ENCODE assay signal across 10 cellular contexts in the genomic region with DNA sequence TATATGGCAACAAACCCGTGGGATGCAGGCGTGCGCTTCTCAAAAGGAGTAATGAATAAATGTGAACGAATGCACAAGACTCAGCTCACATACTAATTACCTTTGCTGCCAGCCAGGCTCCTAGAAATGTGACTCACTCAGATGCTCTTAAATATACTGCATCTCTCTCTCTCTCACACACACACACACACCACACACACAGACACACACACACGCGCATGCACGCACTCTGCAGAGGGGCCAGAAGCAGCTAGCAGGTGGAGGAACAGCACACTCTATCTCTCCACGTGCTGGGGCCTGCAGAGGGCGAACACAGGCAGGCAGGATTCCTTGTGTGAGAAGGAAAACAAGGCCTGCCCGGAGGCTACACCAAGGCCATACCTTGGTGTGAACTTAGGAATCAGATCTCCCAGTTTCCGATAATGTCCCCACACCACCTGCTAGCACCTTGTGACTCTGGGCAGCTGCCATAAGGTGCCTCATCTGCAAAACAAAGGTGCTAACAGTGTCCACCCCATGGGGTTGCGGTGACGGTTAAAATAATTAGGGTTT. TPM values are rescaled to one million over a fixed set of nuclear protein-coding genes. Genes with fewer than 3 reads are reported as not detected.
DNase-seq lines count a peak whose midpoint lies in the region; ATAC-seq and TF ChIP-seq lines count a peak whose summit lies in the region.
"Had no signal": no experiment of that assay in that cellular context is flagged by ENCODE, and none has a peak within 500 bp of the region (broad histone marks: within the 10 kb centered on the region; RNA-seq: fewer than 3 reads in every experiment).

No MANE protein-coding gene starts in this region.

- H3K36me3 Mint-ChIP-seq in MCF 10A (ENCODE audit: insufficient read depth, unreplicated experiment) = no peaks in the 10 kb centered on the region

- DNase-seq in breast epithelium (ENCODE audit: low spot score in 2 of 2) = peak in 1 of 2 donors; percentile 36
- no peak for DNase-seq in MCF 10A (ENCODE audit: unreplicated experiment)
- no peak for DNase-seq in Panc1 (ENCODE audit: low read depth, low spot score)
- peak; percentile 35 for DNase-seq in left cardiac atrium
- no peak for DNase-seq in vagina (ENCODE audit: extremely low spot score in 2 of 2)
- DNase-seq in OCI-M2 (lab: John Stamatoyannopoulos, UW; ENCODE audit: unreplicated experiment) = no peak
- no peak for DNase-seq in GM20000 (ENCODE audit: low spot score)
- DNase-seq in mesenteric fat pad (ENCODE audit: low spot score) = no peak
- DNase-seq: ACHN, activated T-cell treated with anti-CD3 and anti-CD28 coated beads for 4 hours had no signal

- ATAC-seq in Panc1 = peak; percentile 57
- ATAC-seq in left cardiac atrium = no peak

- TF ChIP-seq POLR2A in breast epithelium (IDR thresholded peaks at IDR 0.05) (no peak), vagina (IDR thresholded peaks at IDR 0.05) (no peak)

- intact Hi-C loops in breast epithelium (cut with DNase I; ENCODE audit: low total_unique reads) (no loop called here), MCF 10A (cut with micrococcal nuclease) (no loop called here), Panc1 (cut with micrococcal nuclease; ENCODE audit: unreplicated experiment) (no loop called here), left cardiac atrium (cut with DNase I) (no loop called here), vagina (cut with DNase I) (no loop called here)

- no peaks in the 10 kb centered on the region for H3K9me3 Mint-ChIP-seq in MCF 10A (ENCODE audit: unreplicated experiment)

- H3K4me3 ChIP-seq in breast epithelium (no peak overlapping the region), Panc1 (ENCODE audit: low read depth in 2 of 2, low read length in 2 of 2) (no peak overlapping the region), vagina (no peak overlapping the region)

- BruUV-seq in MCF 10A (replicated peaks; lab: Mats Ljungman, UMichigan) (no TSS peak), Panc1 (replicated peaks; lab: Mats Ljungman, UMichigan) (no TSS peak)

- H3K27me3 ChIP-seq in breast epithelium = no peaks in the 10 kb centered on the region
- no peaks in the 10 kb centered on the region for H3K27me3 ChIP-seq in Panc1 (ENCODE audit: control insufficient read depth, insufficient read depth, low read length)
- H3K27me3 ChIP-seq in vagina = no peaks in the 10 kb centered on the region

- in situ Hi-C loops in Panc1 (cut with HindIII; ENCODE audit: low pct_unique_long_range_greater_than_20kb, low sequenced_read_pairs) = loop anchor here (25.0 kb wide), 1 partner anchor 242 kb away; no protein-coding TSS in a partner anchor

- TF ChIP-seq CTCF in breast epithelium (IDR thresholded peaks at IDR 0.05) = no peak
- TF ChIP-seq CTCF in MCF 10A (IDR thresholded peaks at IDR 0.05; ENCODE audit: unreplicated experiment) = no peak
- no peak for TF ChIP-seq CTCF in Panc1 (IDR thresholded peaks at IDR 0.05)
- TF ChIP-seq CTCF in vagina (IDR thresholded peaks at IDR 0.05) = no peak
- TF ChIP-seq CTCF in GM20000 (IDR thresholded peaks at IDR 0.05; ENCODE audit: extremely low read depth, missing control alignments) = no peak

- CTCF ChIA-PET in MCF 10A (lab: Yijun Ruan, JAX) (interaction anchor here (0.7 to 5.5 kb wide), 7 partner anchors 10 to 324 kb away, joined by 3 to 43 read pairs (median 4); no protein-coding TSS in a partner anchor), Panc1 (lab: Charles Lee) (interaction anchor here (0.7 kb wide), 1 partner anchor 25 kb away, joined by 3 read pairs; no protein-coding TSS in a partner anchor)

- peaks cover 12% of the 10 kb centered on the region for H3K27me3 Mint-ChIP-seq in MCF 10A (ENCODE audit: insufficient read depth, unreplicated experiment)

- no peak overlapping the region for H3K4me3 Mint-ChIP-seq in MCF 10A (ENCODE audit: unreplicated experiment)

- no peak overlapping the region for H3K27ac Mint-ChIP-seq in MCF 10A (ENCODE audit: low read depth, unreplicated experiment)

- H3K27ac ChIP-seq in breast epithelium = peak overlapping the region; percentile 46 to 70
- no peak overlapping the region for H3K27ac ChIP-seq in Panc1 (ENCODE audit: low read length)
- H3K27ac ChIP-seq in vagina = peak overlapping the region; percentile 5

- POLR2A ChIA-PET in MCF 10A (lab: Yijun Ruan, JAX) (interaction anchor here (0.7 kb wide), 1 partner anchor 161 kb away, joined by 3 read pairs; a partner anchor contains a TSS), Panc1 (lab: Charles Lee) (interaction anchor here (1.0 kb wide), 1 partner anchor 16 kb away, joined by 3 read pairs; no protein-coding TSS in a partner anchor)

- peaks cover 6% of the 10 kb centered on the region for H3K4me1 Mint-ChIP-seq in MCF 10A (ENCODE audit: insufficient read depth, unreplicated experiment)

- no peaks in the 10 kb centered on the region for H3K36me3 ChIP-seq in breast epithelium
- H3K36me3 ChIP-seq in Panc1 (ENCODE audit: control insufficient read depth, insufficient read depth, low read length) = no peaks in the 10 kb centered on the region
- no peaks in the 10 kb centered on the region for H3K36me3 ChIP-seq in vagina

- H3K4me1 ChIP-seq in breast epithelium (peaks cover 0 to 4% of the 10 kb centered on the region in 2 donors), Panc1 (ENCODE audit: control insufficient read depth, insufficient read depth, low read length) (peaks cover 15% of the 10 kb centered on the region), vagina (peaks cover 59% of the 10 kb centered on the region)

- H3K9me3 ChIP-seq in breast epithelium = no peaks in the 10 kb centered on the region
- no peaks in the 10 kb centered on the region for H3K9me3 ChIP-seq in Panc1 (ENCODE audit: control insufficient read depth, insufficient read depth, low read depth, low read length)
- no peaks in the 10 kb centered on the region for H3K9me3 ChIP-seq in vagina

RNA-seq across cellular contexts. Expression of a gene that starts 5.3 kb away (rescaled TPM):
- total RNA-seq in breast epithelium (10 to 100 TPM; 16.3 to 26.6 (median 20.3) TPM), MCF 10A (2022) (not detected in 2 replicates), Panc1 (2021; ENCODE audit: unreplicated experiment) (10.4 TPM), left cardiac atrium (10 to 100 TPM; 58.1 to 66.3 TPM), vagina (44.7 TPM), mesenteric fat pad (33.1 TPM)
- 12.7 TPM for polyA plus RNA-seq in Panc1 (2012; ENCODE audit: insufficient read length)

Comparison
In these comparisons a context has a peak if more than half of its experiments do, and no peak if none do; other contexts are left out.
1. RNA of a gene that starts 5.3 kb away (total RNA-seq): 58.1 to 66.3 TPM in left cardiac atrium, 44.7 TPM in vagina (single experiment), 33.1 TPM in mesenteric fat pad (single experiment), 16.3 to 26.6 TPM in breast epithelium and 10.4 TPM in Panc1 (single experiment); not detected in MCF 10A; every median in the first group is over 10 times any median in the second.